Comparison of ENCODE assay signal across 1 cellular context in the genomic region with DNA sequence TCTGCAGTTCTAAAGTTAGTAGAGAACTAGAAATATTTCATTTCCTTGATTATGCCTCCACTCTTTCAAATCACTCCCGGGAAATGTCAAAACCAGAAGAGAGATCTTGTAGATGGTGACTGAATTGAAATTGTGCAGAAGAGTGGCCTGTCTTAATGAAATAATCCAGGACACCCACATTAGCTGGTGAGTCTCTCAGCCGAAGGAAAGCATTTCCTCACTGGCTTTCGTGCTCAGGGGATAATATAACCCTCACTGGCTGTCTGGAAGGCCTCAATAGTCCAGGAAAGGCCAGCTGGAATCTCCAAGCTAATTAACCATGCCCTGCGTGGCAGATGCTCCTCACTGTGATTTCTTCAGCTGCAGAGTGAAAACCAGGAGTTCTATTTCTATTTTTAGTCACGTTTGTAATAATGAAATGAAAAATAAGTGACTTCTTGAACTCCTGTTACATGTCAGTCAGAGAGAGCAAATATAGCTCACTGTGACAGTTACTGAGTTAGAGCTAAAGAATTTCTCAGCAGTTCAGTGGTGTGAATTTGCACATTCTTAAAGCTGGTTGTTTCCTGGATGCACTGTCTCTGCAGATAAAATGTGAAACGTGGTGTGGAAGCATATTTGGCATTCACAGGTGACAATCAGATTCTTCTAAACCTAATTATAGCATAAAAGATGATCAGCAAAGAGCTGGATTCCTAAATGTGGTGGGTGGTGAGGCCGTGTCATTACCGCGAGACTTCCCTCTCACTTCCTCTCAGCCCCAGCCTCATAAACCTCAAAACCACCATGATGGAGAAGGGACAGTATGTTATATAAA.
TF ChIP-seq lines count a peak whose summit lies in the region.

No MANE protein-coding gene starts in this region.

TF ChIP-seq in WTC11, 78 proteins besides CTCF, POLR2A, EP300 and RAD21 (continued from another document):
- TF ChIP-seq, protein P1, sequence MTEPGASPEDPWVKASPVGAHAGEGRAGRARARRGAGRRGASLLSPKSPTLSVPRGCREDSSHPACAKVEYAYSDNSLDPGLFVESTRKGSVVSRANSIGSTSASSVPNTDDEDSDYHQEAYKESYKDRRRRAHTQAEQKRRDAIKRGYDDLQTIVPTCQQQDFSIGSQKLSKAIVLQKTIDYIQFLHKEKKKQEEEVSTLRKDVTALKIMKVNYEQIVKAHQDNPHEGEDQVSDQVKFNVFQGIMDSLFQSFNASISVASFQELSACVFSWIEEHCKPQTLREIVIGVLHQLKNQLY (CRISPR knock-in tag; IDR thresholded peaks at IDR 0.05): no peak
- TF ChIP-seq OVOL2 (CRISPR knock-in tag; IDR thresholded peaks at IDR 0.05; ENCODE audit: borderline replicate concordance) (no peak), CBFB (CRISPR knock-in tag; IDR thresholded peaks at IDR 0.05; ENCODE audit: low read depth) (no peak), ESRRA (CRISPR knock-in tag; IDR thresholded peaks at IDR 0.05; ENCODE audit: borderline replicate concordance) (no peak), ZNF423 (CRISPR knock-in tag; IDR thresholded peaks at IDR 0.05) (no peak), TEAD4 (CRISPR knock-in tag; IDR thresholded peaks at IDR 0.05) (no peak), NR2C2 (CRISPR knock-in tag; IDR thresholded peaks at IDR 0.05) (no peak)
- TF ChIP-seq, protein P2, sequence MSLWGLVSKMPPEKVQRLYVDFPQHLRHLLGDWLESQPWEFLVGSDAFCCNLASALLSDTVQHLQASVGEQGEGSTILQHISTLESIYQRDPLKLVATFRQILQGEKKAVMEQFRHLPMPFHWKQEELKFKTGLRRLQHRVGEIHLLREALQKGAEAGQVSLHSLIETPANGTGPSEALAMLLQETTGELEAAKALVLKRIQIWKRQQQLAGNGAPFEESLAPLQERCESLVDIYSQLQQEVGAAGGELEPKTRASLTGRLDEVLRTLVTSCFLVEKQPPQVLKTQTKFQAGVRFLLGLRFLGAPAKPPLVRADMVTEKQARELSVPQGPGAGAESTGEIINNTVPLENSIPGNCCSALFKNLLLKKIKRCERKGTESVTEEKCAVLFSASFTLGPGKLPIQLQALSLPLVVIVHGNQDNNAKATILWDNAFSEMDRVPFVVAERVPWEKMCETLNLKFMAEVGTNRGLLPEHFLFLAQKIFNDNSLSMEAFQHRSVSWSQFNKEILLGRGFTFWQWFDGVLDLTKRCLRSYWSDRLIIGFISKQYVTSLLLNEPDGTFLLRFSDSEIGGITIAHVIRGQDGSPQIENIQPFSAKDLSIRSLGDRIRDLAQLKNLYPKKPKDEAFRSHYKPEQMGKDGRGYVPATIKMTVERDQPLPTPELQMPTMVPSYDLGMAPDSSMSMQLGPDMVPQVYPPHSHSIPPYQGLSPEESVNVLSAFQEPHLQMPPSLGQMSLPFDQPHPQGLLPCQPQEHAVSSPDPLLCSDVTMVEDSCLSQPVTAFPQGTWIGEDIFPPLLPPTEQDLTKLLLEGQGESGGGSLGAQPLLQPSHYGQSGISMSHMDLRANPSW (CRISPR knock-in tag; conservative IDR thresholded peaks at IDR 0.05; ENCODE audit: low read depth): no peak
- TF ChIP-seq, protein P3, sequence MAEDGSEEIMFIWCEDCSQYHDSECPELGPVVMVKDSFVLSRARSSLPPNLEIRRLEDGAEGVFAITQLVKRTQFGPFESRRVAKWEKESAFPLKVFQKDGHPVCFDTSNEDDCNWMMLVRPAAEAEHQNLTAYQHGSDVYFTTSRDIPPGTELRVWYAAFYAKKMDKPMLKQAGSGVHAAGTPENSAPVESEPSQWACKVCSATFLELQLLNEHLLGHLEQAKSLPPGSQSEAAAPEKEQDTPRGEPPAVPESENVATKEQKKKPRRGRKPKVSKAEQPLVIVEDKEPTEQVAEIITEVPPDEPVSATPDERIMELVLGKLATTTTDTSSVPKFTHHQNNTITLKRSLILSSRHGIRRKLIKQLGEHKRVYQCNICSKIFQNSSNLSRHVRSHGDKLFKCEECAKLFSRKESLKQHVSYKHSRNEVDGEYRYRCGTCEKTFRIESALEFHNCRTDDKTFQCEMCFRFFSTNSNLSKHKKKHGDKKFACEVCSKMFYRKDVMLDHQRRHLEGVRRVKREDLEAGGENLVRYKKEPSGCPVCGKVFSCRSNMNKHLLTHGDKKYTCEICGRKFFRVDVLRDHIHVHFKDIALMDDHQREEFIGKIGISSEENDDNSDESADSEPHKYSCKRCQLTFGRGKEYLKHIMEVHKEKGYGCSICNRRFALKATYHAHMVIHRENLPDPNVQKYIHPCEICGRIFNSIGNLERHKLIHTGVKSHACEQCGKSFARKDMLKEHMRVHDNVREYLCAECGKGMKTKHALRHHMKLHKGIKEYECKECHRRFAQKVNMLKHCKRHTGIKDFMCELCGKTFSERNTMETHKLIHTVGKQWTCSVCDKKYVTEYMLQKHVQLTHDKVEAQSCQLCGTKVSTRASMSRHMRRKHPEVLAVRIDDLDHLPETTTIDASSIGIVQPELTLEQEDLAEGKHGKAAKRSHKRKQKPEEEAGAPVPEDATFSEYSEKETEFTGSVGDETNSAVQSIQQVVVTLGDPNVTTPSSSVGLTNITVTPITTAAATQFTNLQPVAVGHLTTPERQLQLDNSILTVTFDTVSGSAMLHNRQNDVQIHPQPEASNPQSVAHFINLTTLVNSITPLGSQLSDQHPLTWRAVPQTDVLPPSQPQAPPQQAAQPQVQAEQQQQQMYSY (CRISPR knock-in tag; IDR thresholded peaks at IDR 0.05): no peak
